In the genomic region with DNA sequence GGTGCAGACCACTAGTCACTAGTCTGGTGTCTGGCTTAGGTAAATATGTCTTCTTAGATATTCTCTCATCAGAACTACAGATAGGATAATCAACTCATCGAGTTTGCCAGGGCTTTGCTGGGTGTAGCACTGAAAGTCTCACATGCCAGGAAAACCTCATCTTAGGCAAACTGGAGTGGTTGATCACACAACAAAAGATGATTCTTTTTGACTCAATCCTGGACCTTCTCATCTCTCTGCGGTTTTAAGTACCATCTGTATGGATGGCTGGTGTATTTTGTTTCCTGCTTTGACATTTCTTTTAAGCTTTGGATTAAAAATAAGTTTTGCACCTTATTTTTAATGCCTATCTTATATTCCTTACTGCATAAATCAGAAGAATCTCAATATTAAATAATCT, we compare ENCODE assay signal across 18 cellular contexts.
"Had no signal": no experiment of that assay in that cellular context is flagged by ENCODE, and none has a peak within 500 bp of the region (broad histone marks: within the 10 kb centered on the region; RNA-seq: fewer than 3 reads in every experiment).

No MANE protein-coding gene starts in this region.

- H3K9me3 Mint-ChIP-seq: stimulated activated memory B cell treated with anti-CD40 and anti-IgM and Interleukin-4, amounts not matched to agents 10 μg/mL and 1 μg/mL and 100 μg/mL, for 72 hours had no signal

- H3K27ac ChIP-seq: adrenal gland, coronary artery, left ventricle myocardium inferior, tibial artery had no signal

- H3K4me1 ChIP-seq: adrenal gland, left ventricle myocardium inferior, tibial artery had no signal

- H3K4me3 ChIP-seq: adrenal gland, coronary artery, left ventricle myocardium inferior, mucosa of descending colon, tibial artery had no signal

- H3K27me3 Mint-ChIP-seq: naive thymus-derived CD4-positive, alpha-beta T cell; stimulated activated memory B cell treated with anti-CD40 and anti-IgM and Interleukin-4, amounts not matched to agents 10 μg/mL and 1 μg/mL and 100 μg/mL, for 72 hours had no signal

- H3K27me3 ChIP-seq: adrenal gland, tibial artery had no signal

- ATAC-seq: mucosa of descending colon; naive thymus-derived CD4-positive, alpha-beta T cell; stimulated activated memory B cell treated with anti-CD40 and anti-IgM and Interleukin-4, amounts not matched to agents 10 μg/mL and 1 μg/mL and 100 μg/mL, for 72 hours had no signal

- DNase-seq: activated CD4-positive, alpha-beta T cell treated with anti-CD3 and anti-CD28 coated beads, Interleukin-2, amount 50 U/mL, for 48 hours; activated CD4-positive, CD25-positive, alpha-beta regulatory T cell treated with anti-CD3 and anti-CD28 coated beads, Interleukin-2, amount 50 U/mL, for 72 hours; activated effector memory CD4-positive, alpha-beta T cell treated with anti-CD3 and anti-CD28 coated beads, Interleukin-2, amount 50 U/mL, for 16 hours; adrenal gland; central memory CD4-positive, alpha-beta T cell; effector CD4-positive, alpha-beta T cell; foreskin fibroblast; hypothalamus; left ventricle myocardium inferior; mucosa of descending colon; naive thymus-derived CD4-positive, alpha-beta T cell; retina; SK-N-SH; stimulated activated CD4-positive, alpha-beta T cell treated with anti-CD3 and anti-CD28 coated beads, Interleukin-12 subunit alpha, Interleukin-12 subunit beta, amount 100 ng/mL, for 4 hours; stimulated activated CD4-positive, alpha-beta T cell treated with anti-CD3 and anti-CD28 coated beads, Interleukin-2, amount 100 ng/mL, for 24 hours; tibial artery had no signal

- H3K4me3 Mint-ChIP-seq: stimulated activated memory B cell treated with anti-CD40 and anti-IgM and Interleukin-4, amounts not matched to agents 10 μg/mL and 1 μg/mL and 100 μg/mL, for 72 hours had no signal

- H3K4me1 Mint-ChIP-seq: stimulated activated memory B cell treated with anti-CD40 and anti-IgM and Interleukin-4, amounts not matched to agents 10 μg/mL and 1 μg/mL and 100 μg/mL, for 72 hours had no signal

- H3K9me3 ChIP-seq: adrenal gland, left ventricle myocardium inferior, mucosa of descending colon, SK-N-SH, tibial artery had no signal

- H3K27ac Mint-ChIP-seq: stimulated activated memory B cell treated with anti-CD40 and anti-IgM and Interleukin-4, amounts not matched to agents 10 μg/mL and 1 μg/mL and 100 μg/mL, for 72 hours had no signal
